ENCODE assay signal across 29 cellular contexts in genomic region chr19:31167695-31168094, GRCh38.
"Had no signal": no experiment of that assay in that cellular context is flagged by ENCODE, and none has a peak within 500 bp of the region (broad histone marks: within the 10 kb centered on the region; RNA-seq: fewer than 3 reads in every experiment).

No MANE protein-coding gene starts in this region.

- H3K27me3 Mint-ChIP-seq: memory B cell; stimulated activated memory B cell treated with anti-CD40 and anti-IgM and Interleukin-4, amounts not matched to agents 10 μg/mL and 1 μg/mL and 100 μg/mL, for 72 hours had no signal

- H3K36me3 Mint-ChIP-seq: immature natural killer cell; memory B cell; naive B cell; natural killer cell treated with Interleukin-12 subunit alpha and Interleukin-12 subunit beta and Interleukin-15 and Interleukin-18, amount 100 ng/mL, for 72 hours; stimulated activated memory B cell treated with anti-CD40 and anti-IgM and Interleukin-4, amounts not matched to agents 10 μg/mL and 1 μg/mL and 100 μg/mL, for 72 hours had no signal

- H3K9me3 ChIP-seq: esophagus muscularis mucosa, lower lobe of right lung, neutrophil, prostate gland, sigmoid colon, thoracic aorta, tibial nerve, upper lobe of right lung, uterus had no signal

- DNase-seq: dorsolateral prefrontal cortex; effector CD4-positive, alpha-beta T cell; foreskin melanocyte; glutamatergic neuron; hypothalamus; immature natural killer cell; islet precursor cell; kidney glomerular epithelial cell; left ventricle myocardium superior; lower lobe of right lung; naive B cell; right cardiac atrium; sigmoid colon; stimulated activated CD4-positive, alpha-beta T cell treated with anti-CD3 and anti-CD28 coated beads, Interleukin-2, amount 100 ng/mL, for 24 hours; stimulated activated CD4-positive, alpha-beta T cell treated with anti-CD3 and anti-CD28 coated beads, Interleukin-4, amount 100 ng/mL, for 24 hours; stimulated activated naive CD8-positive, alpha-beta T cell treated with anti-CD3 and anti-CD28 coated beads, Interleukin-15, Interleukin-2, amounts not matched to agents 100 U/mL and 50 U/mL, for 24 hours; substantia nigra; upper lobe of right lung; uterus had no signal

- H3K4me3 Mint-ChIP-seq: immature natural killer cell; memory B cell; naive B cell; natural killer cell treated with Interleukin-12 subunit alpha and Interleukin-12 subunit beta and Interleukin-15 and Interleukin-18, amount 100 ng/mL, for 72 hours; neural crest cell; stimulated activated memory B cell treated with anti-CD40 and anti-IgM and Interleukin-4, amounts not matched to agents 10 μg/mL and 1 μg/mL and 100 μg/mL, for 72 hours had no signal

- H3K4me1 ChIP-seq: esophagus muscularis mucosa, lower lobe of right lung, prostate gland, sigmoid colon, tibial nerve, upper lobe of right lung, uterus had no signal

- H3K9me3 Mint-ChIP-seq: immature natural killer cell; natural killer cell treated with Interleukin-12 subunit alpha and Interleukin-12 subunit beta and Interleukin-15 and Interleukin-18, amount 100 ng/mL, for 72 hours; neural crest cell had no signal

- H3K27ac ChIP-seq: dorsolateral prefrontal cortex, epithelial cell of prostate, esophagus muscularis mucosa, lower lobe of right lung, neutrophil, prostate gland, sigmoid colon, thoracic aorta, tibial nerve, upper lobe of right lung, uterus had no signal

- H3K27me3 ChIP-seq: sigmoid colon, uterus had no signal

- H3K4me3 ChIP-seq: dorsolateral prefrontal cortex, esophagus muscularis mucosa, lower lobe of right lung, prostate gland, sigmoid colon, thoracic aorta, tibial nerve, upper lobe of right lung, uterus had no signal

- H3K4me1 Mint-ChIP-seq: immature natural killer cell; memory B cell; naive B cell; neural crest cell; stimulated activated memory B cell treated with anti-CD40 and anti-IgM and Interleukin-4, amounts not matched to agents 10 μg/mL and 1 μg/mL and 100 μg/mL, for 72 hours had no signal

- H3K27ac Mint-ChIP-seq: immature natural killer cell; memory B cell; naive B cell; natural killer cell treated with Interleukin-12 subunit alpha and Interleukin-12 subunit beta and Interleukin-15 and Interleukin-18, amount 100 ng/mL, for 72 hours; stimulated activated memory B cell treated with anti-CD40 and anti-IgM and Interleukin-4, amounts not matched to agents 10 μg/mL and 1 μg/mL and 100 μg/mL, for 72 hours had no signal

- H3K36me3 ChIP-seq: esophagus muscularis mucosa, lower lobe of right lung, neutrophil, prostate gland, sigmoid colon, thoracic aorta, tibial nerve, upper lobe of right lung, uterus had no signal

- ATAC-seq: left ventricle myocardium superior; lower lobe of right lung; natural killer cell treated with Interleukin-12 subunit alpha and Interleukin-12 subunit beta and Interleukin-15 and Interleukin-18, amount 100 ng/mL, for 72 hours; right cardiac atrium; stimulated activated memory B cell treated with anti-CD40 and anti-IgM and Interleukin-4, amounts not matched to agents 10 μg/mL and 1 μg/mL and 100 μg/mL, for 72 hours; stimulated activated naive CD8-positive, alpha-beta T cell treated with anti-CD3 and anti-CD28 coated beads, Interleukin-15, Interleukin-2, amounts not matched to agents 100 U/mL and 50 U/mL, for 24 hours; upper lobe of right lung had no signal
